ENCODE assay signal across 8 cellular contexts in genomic region chr19:48836089-48837017, GRCh38. TPM values are rescaled to one million over a fixed set of nuclear protein-coding genes. Genes with fewer than 3 reads are reported as not detected.
A peak's percentile ranks its signal among the peaks of the same experiment; 100 is the strongest.
DNase-seq lines count a peak whose midpoint lies in the region; ATAC-seq and TF ChIP-seq lines count a peak whose summit lies in the region.

Gene HSD17B14, minus strand, starts transcription at chr19:48836491. Its CDS starts 80 bp downstream, at chr19:48836411.

- H3K9me3 ChIP-seq in left lung: no peaks in the 10 kb centered on the region

- H3K9me3 Mint-ChIP-seq in activated CD4-positive, alpha-beta T cell treated with anti-CD3 and anti-CD28 coated beads for 36 hours (ENCODE audit: low read depth): no peaks in the 10 kb centered on the region

- H3K4me3 ChIP-seq in choroid plexus epithelial cell (ENCODE audit: low read depth, low read length) (peak within 1 kb of the TSS; percentile 74), left lung (peak within 1 kb of the TSS; percentile 35 to 47)

- ATAC-seq in activated CD4-positive, alpha-beta T cell treated with anti-CD3 and anti-CD28 coated beads for 36 hours: peak; percentile 14
- peak; percentile 49 for ATAC-seq in left lung
- no peak for ATAC-seq in HG03139 (IDR thresholded peaks at IDR 0.05; ENCODE audit: unreplicated experiment)
- ATAC-seq in HG03457 (IDR thresholded peaks at IDR 0.05; ENCODE audit: unreplicated experiment): no peak

- H3K27ac ChIP-seq in left lung (peak within 1 kb of the TSS; percentile 64 to 73), temporal lobe (ENCODE audit: low read depth, low read length) (peak within 1 kb of the TSS; percentile 69)

- H3K4me1 ChIP-seq in left lung: peaks cover 0 to 17% of the 10 kb centered on the region in 2 donors

- TF ChIP-seq CTCF in choroid plexus epithelial cell (conservative IDR thresholded peaks at IDR 0.05; ENCODE audit: low read depth, low read length) (no peak), left lung (IDR thresholded peaks at IDR 0.05) (peak in 1 of 2 donors; percentile 4)

- no peaks in the 10 kb centered on the region for H3K36me3 Mint-ChIP-seq in activated CD4-positive, alpha-beta T cell treated with anti-CD3 and anti-CD28 coated beads for 36 hours (ENCODE audit: low read depth)

- peaks cover 18% of the 10 kb centered on the region for H3K4me1 Mint-ChIP-seq in activated CD4-positive, alpha-beta T cell treated with anti-CD3 and anti-CD28 coated beads for 36 hours

- DNase-seq in activated CD4-positive, alpha-beta T cell treated with anti-CD3 and anti-CD28 coated beads for 36 hours: peak; percentile 11
- DNase-seq in activated CD4-positive, alpha-beta T cell treated with anti-CD3 and anti-CD28 coated beads for 1 hour: no peak
- DNase-seq in NCI-H510A (lab: John Stamatoyannopoulos, UW): peak; percentile 54
- peak; percentile 71 for DNase-seq in choroid plexus epithelial cell (ENCODE audit: low read depth)
- peak; percentile 53 to 80 for DNase-seq in left lung

- H3K36me3 ChIP-seq in left lung: peaks cover 0 to 13% of the 10 kb centered on the region in 2 donors

- peak within 1 kb of the TSS; percentile 71 for H3K4me3 Mint-ChIP-seq in activated CD4-positive, alpha-beta T cell treated with anti-CD3 and anti-CD28 coated beads for 36 hours

- CTCF ChIA-PET in activated CD4-positive, alpha-beta T cell treated with anti-CD3 and anti-CD28 coated beads for 36 hours (lab: Charles Lee): interaction anchor here (0.6 to 2.5 kb wide), 15 partner anchors 9 to 236 kb away, joined by 3 to 23 read pairs (median 4); partner anchors contain the start of genes GYS1 and RUVBL2

- H3K27ac Mint-ChIP-seq in activated CD4-positive, alpha-beta T cell treated with anti-CD3 and anti-CD28 coated beads for 36 hours: peak within 1 kb of the TSS; percentile 83

- no peaks in the 10 kb centered on the region for H3K27me3 Mint-ChIP-seq in activated CD4-positive, alpha-beta T cell treated with anti-CD3 and anti-CD28 coated beads for 36 hours

- POLR2A ChIA-PET in activated CD4-positive, alpha-beta T cell treated with anti-CD3 and anti-CD28 coated beads for 36 hours (lab: Charles Lee): no interaction called here

- intact Hi-C loops in activated CD4-positive, alpha-beta T cell treated with anti-CD3 and anti-CD28 coated beads for 36 hours (cut with DNase I, micrococcal nuclease): loop anchor here in 1 of 2 experiments (1.0 to 10.0 kb wide), 3 partner anchors 36 to 322 kb away; partner anchors contain the start of genes FTL, LMTK3 and PPP1R15A
- intact Hi-C loops in left lung (cut with DNase I): loop anchor here in 1 of 2 donors (5.0 kb wide), 1 partner anchor 44 kb away; no protein-coding TSS in a partner anchor

- H3K27me3 ChIP-seq in left lung: peaks cover 0 to 16% of the 10 kb centered on the region in 2 donors

RNA-seq across cellular contexts. Expression of gene HSD17B14, which starts in this region (rescaled TPM):
- total RNA-seq in activated CD4-positive, alpha-beta T cell treated with anti-CD3 and anti-CD28 coated beads for 36 hours: under 1 TPM; 0.21 to 0.83 TPM
- total RNA-seq in left lung: 10 to 100 TPM; 10.1 to 20.3 TPM
- total RNA-seq in temporal lobe: 1.7 TPM

Comparison
In these comparisons a context has a peak if more than half of its experiments do, and no peak if none do; other contexts are left out.
1. Peak in DNase-seq and ATAC-seq in activated CD4-positive, alpha-beta T cell treated with anti-CD3 and anti-CD28 coated beads for 36 hours; RNA of the gene not detected or under 1 TPM.